8 cellular contexts compared by ENCODE assay signal in the genomic region with DNA sequence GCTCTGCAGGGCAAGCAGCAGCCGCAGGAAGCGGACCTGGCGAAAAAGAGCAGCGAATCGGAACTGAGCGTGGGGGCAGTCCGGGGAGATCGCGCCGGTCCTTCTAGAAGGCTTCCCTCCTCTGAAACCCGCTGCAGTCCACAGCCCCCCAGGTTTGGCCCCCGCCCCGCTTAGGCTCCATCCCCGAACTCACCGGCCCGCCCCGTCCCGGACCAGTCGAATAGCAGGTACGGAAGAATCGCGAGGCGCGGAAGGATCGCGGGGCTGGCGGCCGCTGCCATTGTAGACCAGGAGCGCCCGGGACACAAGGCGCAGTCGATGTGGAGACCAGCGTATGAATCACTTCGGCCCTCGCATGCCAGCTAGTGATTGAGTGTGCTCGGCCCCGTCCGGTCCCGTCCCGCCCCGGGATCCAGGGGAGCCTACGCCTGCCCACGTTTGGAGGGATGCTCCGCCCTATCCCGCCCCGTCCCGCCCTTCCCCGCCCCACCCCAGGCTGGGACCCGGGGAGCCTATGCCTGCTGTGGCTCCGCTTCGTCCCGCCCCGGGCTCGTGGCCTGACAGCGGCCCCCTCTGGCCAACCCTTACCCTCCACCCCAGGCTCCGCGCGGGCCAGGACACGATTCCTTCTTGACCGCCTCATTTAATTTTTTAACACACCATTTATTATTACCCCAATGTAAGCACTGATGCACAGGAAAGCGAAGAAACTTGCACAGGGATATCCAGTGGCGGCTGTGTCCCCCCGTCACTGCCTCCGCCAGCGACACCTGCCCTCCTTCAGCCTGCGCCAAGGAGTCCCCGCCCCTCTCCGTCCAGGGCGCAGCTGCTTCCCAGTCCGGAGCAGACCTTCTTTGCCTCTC. TPM values are rescaled to one million over a fixed set of nuclear protein-coding genes. Genes with fewer than 3 reads are reported as not detected.
A peak's percentile ranks its signal among the peaks of the same experiment; 100 is the strongest.
DNase-seq lines count a peak whose midpoint lies in the region; ATAC-seq, FAIRE-seq and TF ChIP-seq lines count a peak whose summit lies in the region.

A gene (minus strand): TSS at position 336 of the 863 bp plus-strand sequence. CDS start 55 bp downstream, at position 281.

- no peak for FAIRE-seq in GM12891 (lab: Jason Lieb, UNC)

- DNase-seq in GM12891 (ENCODE audit: insufficient read length, low spot score) (peak; percentile 73), NCI-H226 (peak; percentile 95), lower lobe of right lung (peak; percentile 93)
- DNase-seq in activated CD8-positive, alpha-beta T cell treated with anti-CD3 and anti-CD28 coated beads for 36 hours, result peak; percentile 81
- peak; percentile 52 to 66 for DNase-seq in stimulated activated CD4-positive, alpha-beta T cell treated with anti-CD3 and anti-CD28 coated beads, Interleukin-4, amount 100 ng/mL, for 4 hours

- H3K36me3 ChIP-seq in ectodermal cell (ENCODE audit: control insufficient read depth, insufficient read depth, low read length) (no peaks in the 10 kb centered on the region), lower lobe of right lung (no peaks in the 10 kb centered on the region)

- no peak for TF ChIP-seq POLR2A in GM12891 (IDR thresholded peaks at IDR 0.05; ENCODE audit: low read depth, low read length)

- 0 to 1% methylated on average over 68 to 69 of the region's 70 CpGs for WGBS in ectodermal cell, 2 experiments

- H3K36me3 Mint-ChIP-seq in activated CD8-positive, alpha-beta T cell treated with anti-CD3 and anti-CD28 coated beads for 36 hours (ENCODE audit: low read depth), result no peaks in the 10 kb centered on the region

- peak within 1 kb of the TSS; percentile 55 for H3K4me3 ChIP-seq in ectodermal cell (ENCODE audit: insufficient read depth, low read depth, low read length)
- peak within 1 kb of the TSS; percentile 76 for H3K4me3 ChIP-seq in lower lobe of right lung

- H3K27ac ChIP-seq in ectodermal cell (ENCODE audit: insufficient read depth, low read depth, low read length, poor library complexity, severe bottlenecking) (peak within 1 kb of the TSS; percentile 33), lower lobe of right lung (peak within 1 kb of the TSS; percentile 78)

- intact Hi-C loops in activated CD8-positive, alpha-beta T cell treated with anti-CD3 and anti-CD28 coated beads for 36 hours (cut with micrococcal nuclease), result no loop called here
- intact Hi-C loops in lower lobe of right lung (cut with DNase I), result no loop called here

- H3K4me3 Mint-ChIP-seq in activated CD8-positive, alpha-beta T cell treated with anti-CD3 and anti-CD28 coated beads for 36 hours, result peak within 1 kb of the TSS; percentile 72

- POLR2A ChIA-PET in activated CD8-positive, alpha-beta T cell treated with anti-CD3 and anti-CD28 coated beads for 36 hours (lab: Charles Lee), result no interaction called here

- no peaks in the 10 kb centered on the region for H3K9me3 Mint-ChIP-seq in activated CD8-positive, alpha-beta T cell treated with anti-CD3 and anti-CD28 coated beads for 36 hours

- H3K27me3 ChIP-seq in ectodermal cell (ENCODE audit: control insufficient read depth, insufficient read depth, low read length, poor library complexity, severe bottlenecking) (peaks cover 30% of the 10 kb centered on the region), lower lobe of right lung (ENCODE audit: low read depth) (no peaks in the 10 kb centered on the region)

- ATAC-seq in HG02870 (IDR thresholded peaks at IDR 0.05; ENCODE audit: unreplicated experiment), result peak; percentile 67
- ATAC-seq in activated CD8-positive, alpha-beta T cell treated with anti-CD3 and anti-CD28 coated beads for 36 hours, result peak; percentile 89
- peak; percentile 93 to 94 for ATAC-seq in lower lobe of right lung
- ATAC-seq in GM19452 (IDR thresholded peaks at IDR 0.05; ENCODE audit: unreplicated experiment), result no peak

- peaks cover 9% of the 10 kb centered on the region for H3K27me3 Mint-ChIP-seq in activated CD8-positive, alpha-beta T cell treated with anti-CD3 and anti-CD28 coated beads for 36 hours

- peaks cover 11% of the 10 kb centered on the region for H3K4me1 Mint-ChIP-seq in activated CD8-positive, alpha-beta T cell treated with anti-CD3 and anti-CD28 coated beads for 36 hours (ENCODE audit: low read depth)

- H3K4me1 ChIP-seq in ectodermal cell (ENCODE audit: control insufficient read depth, insufficient read depth, low read length) (no peaks in the 10 kb centered on the region), lower lobe of right lung (peaks cover 16% of the 10 kb centered on the region)

- H3K27ac Mint-ChIP-seq in activated CD8-positive, alpha-beta T cell treated with anti-CD3 and anti-CD28 coated beads for 36 hours, result no peak within 1 kb of the TSS

- peak; percentile 49 for TF ChIP-seq CTCF in activated CD8-positive, alpha-beta T cell treated with anti-CD3 and anti-CD28 coated beads for 36 hours (IDR thresholded peaks at IDR 0.05)
- TF ChIP-seq CTCF in lower lobe of right lung (IDR thresholded peaks at IDR 0.05), result peak; percentile 48

- no peaks in the 10 kb centered on the region for H3K9me3 ChIP-seq in ectodermal cell (ENCODE audit: control insufficient read depth, low read length)
- no peaks in the 10 kb centered on the region for H3K9me3 ChIP-seq in lower lobe of right lung

- CTCF ChIA-PET in activated CD8-positive, alpha-beta T cell treated with anti-CD3 and anti-CD28 coated beads for 36 hours (lab: Charles Lee), result interaction anchor here (1.0 to 13.9 kb wide), 7 partner anchors 10 to 747 kb away, joined by 3 to 162 read pairs (median 4); no protein-coding TSS in a partner anchor

TF ChIP-seq in GM12891, 5 proteins besides CTCF, POLR2A, EP300 and RAD21:
- TF ChIP-seq POLR2AphosphoS5 (IDR thresholded peaks at IDR 0.05; ENCODE audit: low read depth, low read length) (no peak), TAF1 (IDR thresholded peaks at IDR 0.05; ENCODE audit: low read depth, low read length) (no peak), SPI1 (IDR thresholded peaks at IDR 0.05; ENCODE audit: low read depth, low read length) (no peak), PAX5 (IDR thresholded peaks at IDR 0.05; ENCODE audit: insufficient read depth, low read length, severe bottlenecking) (no peak)

RNA-seq across cellular contexts. Expression of the gene that starts here (rescaled TPM):
- not detected for polyA plus RNA-seq in GM12891 (2012; ENCODE audit: low read depth, missing spikeins)
- under 1 TPM; 0.47 to 0.77 TPM for total RNA-seq in activated CD8-positive, alpha-beta T cell treated with anti-CD3 and anti-CD28 coated beads for 36 hours
- 8.8 TPM for polyA plus RNA-seq in ectodermal cell (2013, experiment 1 of 4)
- polyA plus RNA-seq in ectodermal cell (2013, experiment 2 of 4), result 8.1 TPM
- polyA plus RNA-seq in ectodermal cell (2013, experiment 3 of 4), result 5.7 TPM
- polyA plus RNA-seq in ectodermal cell (2013, experiment 4 of 4), result 8.1 TPM
- 2.4 TPM for total RNA-seq in lower lobe of right lung

Comparison
In these comparisons a context has a peak if more than half of its experiments do, and no peak if none do; other contexts are left out.
1. Peak in DNase-seq and ATAC-seq in activated CD8-positive, alpha-beta T cell treated with anti-CD3 and anti-CD28 coated beads for 36 hours; RNA of the gene not detected or under 1 TPM.